Comparison of ENCODE assay signal across 24 cellular contexts in the genomic region with DNA sequence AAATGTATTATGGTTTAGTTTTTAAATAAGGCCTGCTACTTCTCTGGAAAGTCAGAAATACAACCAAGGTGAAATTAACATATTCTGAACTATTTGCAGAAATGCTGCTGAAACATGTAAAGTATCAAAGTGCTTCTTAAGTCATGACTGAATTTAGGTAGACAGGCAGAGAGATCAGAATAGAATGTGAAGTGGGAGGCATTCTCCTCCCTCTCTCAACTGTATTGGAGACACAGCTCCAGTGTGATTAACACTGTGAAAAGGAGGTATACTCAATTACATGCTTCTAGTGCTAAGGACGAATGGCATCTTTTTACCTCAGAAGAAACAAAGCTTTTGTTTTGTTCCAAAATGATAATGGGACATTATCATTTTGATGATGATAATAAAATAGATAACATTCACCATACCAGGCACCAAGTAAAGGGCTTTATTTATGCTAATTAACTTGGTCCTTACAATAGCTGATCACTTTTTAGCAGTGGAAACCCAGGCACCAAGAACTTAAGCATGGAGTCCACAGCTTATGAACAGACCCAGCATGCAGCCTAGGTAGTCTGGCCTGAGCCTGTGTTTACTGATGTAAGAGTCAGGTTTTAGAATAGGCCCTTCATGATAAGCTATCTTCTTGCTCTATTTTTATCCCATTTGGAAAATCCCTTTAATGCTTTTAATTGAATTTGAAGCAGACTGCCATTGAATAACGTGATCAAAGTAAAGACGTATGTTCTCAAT. TPM values are rescaled to one million over a fixed set of nuclear protein-coding genes. Genes with fewer than 3 reads are reported as not detected.
"Had no signal": no experiment of that assay in that cellular context is flagged by ENCODE, and none has a peak within 500 bp of the region (broad histone marks: within the 10 kb centered on the region; RNA-seq: fewer than 3 reads in every experiment).

No MANE protein-coding gene starts in this region.

- H3K27me3 Mint-ChIP-seq: activated CD4-positive, alpha-beta T cell treated with anti-CD3 and anti-CD28 coated beads, Interleukin-2, amount 10 ng/mL, durations not matched to agents 24 days and 14 days; naive B cell; T-cell had no signal

- H3K4me1 ChIP-seq: spleen, upper lobe of right lung had no signal

- H3K9ac ChIP-seq: neural progenitor cell had no signal

- H3K36me3 ChIP-seq: brain microvascular endothelial cell, esophagus muscularis mucosa, neural progenitor cell, sigmoid colon, spleen, upper lobe of right lung had no signal

- H3K9me3 ChIP-seq: esophagus muscularis mucosa, sigmoid colon, spleen, upper lobe of right lung had no signal

- H3K27ac ChIP-seq: brain microvascular endothelial cell, esophagus muscularis mucosa, hepatocyte, neural progenitor cell, spleen, upper lobe of right lung had no signal

- H2AFZ ChIP-seq: hepatocyte, neural progenitor cell had no signal

- H3K27ac Mint-ChIP-seq: activated CD4-positive, alpha-beta T cell treated with anti-CD3 and anti-CD28 coated beads, Interleukin-2, amount 10 ng/mL, durations not matched to agents 24 days and 14 days; activated CD8-positive, alpha-beta T cell treated with anti-CD3 and anti-CD28 coated beads, Interleukin-2, amount 10 ng/mL, durations not matched to agents 7 days and 5 days; activated T-cell treated with anti-CD3 and anti-CD28 coated beads, Interleukin-2, amount 50 U/mL, for 72 hours; neural progenitor cell; stimulated activated memory B cell treated with anti-CD40 and anti-IgM and Interleukin-4, amounts not matched to agents 10 μg/mL and 1 μg/mL and 100 μg/mL, for 72 hours; T-cell had no signal

- FAIRE-seq: islet of Langerhans had no signal

- H3K36me3 Mint-ChIP-seq: naive B cell; neural progenitor cell; stimulated activated memory B cell treated with anti-CD40 and anti-IgM and Interleukin-4, amounts not matched to agents 10 μg/mL and 1 μg/mL and 100 μg/mL, for 72 hours; T-cell had no signal

- H3K9me3 Mint-ChIP-seq: activated CD4-positive, alpha-beta T cell treated with anti-CD3 and anti-CD28 coated beads, Interleukin-2, amount 10 ng/mL, durations not matched to agents 24 days and 14 days; activated T-cell treated with anti-CD3 and anti-CD28 coated beads, Interleukin-2, amount 50 U/mL, for 72 hours; naive B cell; neural progenitor cell; stimulated activated memory B cell treated with anti-CD40 and anti-IgM and Interleukin-4, amounts not matched to agents 10 μg/mL and 1 μg/mL and 100 μg/mL, for 72 hours; T-cell had no signal

- H3K4me3 Mint-ChIP-seq: activated CD4-positive, alpha-beta T cell treated with anti-CD3 and anti-CD28 coated beads, Interleukin-2, amount 10 ng/mL, durations not matched to agents 24 days and 14 days; activated CD8-positive, alpha-beta T cell treated with anti-CD3 and anti-CD28 coated beads, Interleukin-2, amount 10 ng/mL, durations not matched to agents 7 days and 5 days; activated T-cell treated with anti-CD3 and anti-CD28 coated beads, Interleukin-2, amount 50 U/mL, for 72 hours; naive B cell; neural progenitor cell; stimulated activated memory B cell treated with anti-CD40 and anti-IgM and Interleukin-4, amounts not matched to agents 10 μg/mL and 1 μg/mL and 100 μg/mL, for 72 hours; T-cell had no signal

- H3K27me3 ChIP-seq: brain microvascular endothelial cell, esophagus muscularis mucosa, hepatocyte, neural progenitor cell, sigmoid colon, spleen, upper lobe of right lung had no signal

- H3K4me1 Mint-ChIP-seq: activated CD4-positive, alpha-beta T cell treated with anti-CD3 and anti-CD28 coated beads, Interleukin-2, amount 10 ng/mL, durations not matched to agents 24 days and 14 days; stimulated activated memory B cell treated with anti-CD40 and anti-IgM and Interleukin-4, amounts not matched to agents 10 μg/mL and 1 μg/mL and 100 μg/mL, for 72 hours; T-cell had no signal

- ATAC-seq: activated CD8-positive, alpha-beta T cell treated with anti-CD3 and anti-CD28 coated beads, Interleukin-2, amount 10 ng/mL, durations not matched to agents 7 days and 5 days; activated T-cell treated with anti-CD3 and anti-CD28 coated beads, Interleukin-2, amount 50 U/mL, for 72 hours; left colon; SK-N-SH treated with all-trans-retinoic acid at 6 μM for 48 hours; stimulated activated memory B cell treated with anti-CD40 and anti-IgM and Interleukin-4, amounts not matched to agents 10 μg/mL and 1 μg/mL and 100 μg/mL, for 72 hours; T-cell; upper lobe of right lung had no signal

- H3K4me3 ChIP-seq: esophagus muscularis mucosa, hepatocyte, neural progenitor cell, sigmoid colon, spleen, upper lobe of right lung had no signal

- DNase-seq: activated CD4-positive, alpha-beta T cell treated with anti-CD3 and anti-CD28 coated beads, Interleukin-2, amount 10 ng/mL, durations not matched to agents 24 days and 14 days; activated CD8-positive, alpha-beta memory T cell treated with anti-CD3 and anti-CD28 coated beads, Interleukin-2, amount 50 U/mL, for 4 hours; activated CD8-positive, alpha-beta T cell treated with anti-CD3 and anti-CD28 coated beads, Interleukin-2, amount 10 ng/mL, durations not matched to agents 7 days and 5 days; activated effector memory CD4-positive, alpha-beta T cell treated with anti-CD3 and anti-CD28 coated beads, Interleukin-2, amount 50 U/mL, for 16 hours; activated naive CD4-positive, alpha-beta T cell treated with anti-CD3 and anti-CD28 coated beads, Interleukin-2, amount 50 U/mL, for 16 hours; activated T-cell treated with anti-CD3 and anti-CD28 coated beads, Interleukin-2, amount 50 U/mL, for 72 hours; aorta; brain microvascular endothelial cell; cerebellar nuclear complex; cortex of kidney; left colon; naive B cell; sigmoid colon; spleen; stimulated activated CD4-positive, alpha-beta T cell treated with anti-CD3 and anti-CD28 coated beads, Interleukin-4, amount 100 ng/mL, for 4 hours; T-cell; T-helper 9 cell; upper lobe of right lung had no signal

- H3K4me2 ChIP-seq: hepatocyte, neural progenitor cell had no signal

RNA-seq across cellular contexts. Expression of a gene that starts 26.0 kb away (rescaled TPM):
- total RNA-seq: activated CD4-positive, alpha-beta T cell treated with anti-CD3 and anti-CD28 coated beads, Interleukin-2, amount 10 ng/mL, durations not matched to agents 24 days and 14 days; activated CD8-positive, alpha-beta T cell treated with anti-CD3 and anti-CD28 coated beads, Interleukin-2, amount 10 ng/mL, durations not matched to agents 7 days and 5 days had no signal
